In the genomic region with DNA sequence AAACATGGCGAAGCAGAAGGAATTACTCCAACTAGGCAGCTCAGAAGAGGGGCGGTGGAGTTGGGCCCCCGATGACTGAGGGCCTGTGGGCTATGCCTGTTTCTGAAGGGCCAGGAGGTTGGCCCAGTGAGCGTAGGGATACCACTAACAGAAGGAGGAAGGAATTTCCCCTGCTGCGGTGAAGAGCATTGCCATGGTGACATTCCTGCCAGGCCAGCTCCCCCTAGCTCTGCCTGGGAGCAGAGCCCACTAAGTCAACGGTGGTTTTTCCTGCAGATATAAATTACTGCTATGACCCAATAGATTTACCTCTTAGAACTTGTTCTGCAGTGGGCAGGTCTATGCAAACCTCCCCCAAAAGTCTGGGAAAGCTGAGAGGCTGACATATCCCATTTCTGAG, we compare ENCODE assay signal across 33 cellular contexts. TPM values are rescaled to one million over a fixed set of nuclear protein-coding genes. Genes with fewer than 3 reads are reported as not detected.
"Had no signal": no experiment of that assay in that cellular context is flagged by ENCODE, and none has a peak within 500 bp of the region (broad histone marks: within the 10 kb centered on the region; RNA-seq: fewer than 3 reads in every experiment).

No MANE protein-coding gene starts in this region.

- H3K36me3 ChIP-seq: adrenal gland, breast epithelium had no signal

- H3K4me3 ChIP-seq: adrenal gland, breast epithelium had no signal

- H3K27ac ChIP-seq: adrenal gland, KMS-11, RWPE1, VCaP had no signal

- H3K4me1 ChIP-seq: adrenal gland, breast epithelium had no signal

- ATAC-seq: activated CD4-positive, alpha-beta T cell treated with anti-CD3 and anti-CD28 coated beads for 36 hours; activated T-cell treated with anti-CD3 and anti-CD28 coated beads, Interleukin-2, amount 50 U/mL, for 72 hours; Panc1; T-helper 17 cell had no signal

- H3K36me3 Mint-ChIP-seq: activated naive CD8-positive, alpha-beta T cell treated with anti-CD3 and anti-CD28 coated beads, Interleukin-2, amount 10 ng/mL, durations not matched to agents 7 days and 5 days had no signal

- H3K9me3 ChIP-seq: adrenal gland had no signal

- H3K4me2 ChIP-seq: KMS-11 had no signal

- H3K27ac Mint-ChIP-seq: activated CD4-positive, alpha-beta memory T cell treated with anti-CD3 and anti-CD28 coated beads, Interleukin-2, amount 10 ng/mL, durations not matched to agents 7 days and 5 days; activated CD4-positive, alpha-beta T cell treated with anti-CD3 and anti-CD28 coated beads for 36 hours; activated naive CD8-positive, alpha-beta T cell treated with anti-CD3 and anti-CD28 coated beads, Interleukin-2, amount 10 ng/mL, durations not matched to agents 7 days and 5 days; activated T-cell treated with anti-CD3 and anti-CD28 coated beads, Interleukin-2, amount 50 U/mL, for 72 hours; activated T-helper 2 cell treated with anti-CD3 and anti-CD28 coated beads, Interferon-gamma antibody, Interleukin-2, Interleukin-4, amounts not matched to agents 10 μg/mL and 5 μg/mL and 100 μg/mL, durations not matched to agents 14 hours and 24 hours and 36 hours; T-helper 17 cell had no signal

- DNase-seq: activated CD4-positive, alpha-beta memory T cell treated with anti-CD3 and anti-CD28 coated beads, Interleukin-2, amount 10 ng/mL, durations not matched to agents 7 days and 5 days; activated CD4-positive, alpha-beta T cell treated with anti-CD3 and anti-CD28 coated beads for 36 hours; activated CD4-positive, alpha-beta T cell treated with anti-CD3 and anti-CD28 coated beads, Interleukin-2, amount 50 U/mL, for 1 hour; activated gamma-delta T cell treated with Interleukin-2 at 50 U/mL for 16 hours; activated naive CD4-positive, alpha-beta T cell treated with anti-CD3 and anti-CD28 coated beads, Interleukin-2, amount 50 U/mL, for 16 hours; activated naive CD8-positive, alpha-beta T cell treated with anti-CD3 and anti-CD28 coated beads, Interleukin-2, amount 10 ng/mL, durations not matched to agents 7 days and 5 days; activated T-cell treated with anti-CD3 and anti-CD28 coated beads for 4 hours; activated T-cell treated with anti-CD3 and anti-CD28 coated beads, Interleukin-2, amount 50 U/mL, for 72 hours; adrenal gland; caudate nucleus; IMR-90; MV-4-11; NCI-H1092 treated with DMSO at 0.1 percent for 48 hours; NCI-H1417 treated with DMSO at 0.1 percent for 48 hours; NCI-H1694; NCI-H2029; NCI-H345; NCI-H510A; NCI-H526 treated with DMSO at 0.1 percent for 48 hours; NK-92 treated with Interleukin-12 subunit alpha and Interleukin-12 subunit beta, amount 100 ng/mL, for 24 hours; OCI-M1; SHP77 treated with DMSO at 0.1 percent for 48 hours; T-helper 17 cell; T-helper 9 cell had no signal

- H3K4me1 Mint-ChIP-seq: activated CD4-positive, alpha-beta memory T cell treated with anti-CD3 and anti-CD28 coated beads, Interleukin-2, amount 10 ng/mL, durations not matched to agents 7 days and 5 days; activated CD4-positive, alpha-beta T cell treated with anti-CD3 and anti-CD28 coated beads for 36 hours; activated naive CD8-positive, alpha-beta T cell treated with anti-CD3 and anti-CD28 coated beads, Interleukin-2, amount 10 ng/mL, durations not matched to agents 7 days and 5 days had no signal

- H3K4me3 Mint-ChIP-seq: activated CD4-positive, alpha-beta memory T cell treated with anti-CD3 and anti-CD28 coated beads, Interleukin-2, amount 10 ng/mL, durations not matched to agents 7 days and 5 days; activated CD4-positive, alpha-beta T cell treated with anti-CD3 and anti-CD28 coated beads for 36 hours; activated naive CD8-positive, alpha-beta T cell treated with anti-CD3 and anti-CD28 coated beads, Interleukin-2, amount 10 ng/mL, durations not matched to agents 7 days and 5 days; activated T-cell treated with anti-CD3 and anti-CD28 coated beads, Interleukin-2, amount 50 U/mL, for 72 hours; T-helper 17 cell had no signal

- H3K27me3 Mint-ChIP-seq: activated CD4-positive, alpha-beta T cell treated with anti-CD3 and anti-CD28 coated beads for 36 hours; activated naive CD8-positive, alpha-beta T cell treated with anti-CD3 and anti-CD28 coated beads, Interleukin-2, amount 10 ng/mL, durations not matched to agents 7 days and 5 days had no signal

RNA-seq across cellular contexts. Expression of gene HMX1, which starts 28.9 kb away (rescaled TPM):
- total RNA-seq: activated CD4-positive, alpha-beta memory T cell treated with anti-CD3 and anti-CD28 coated beads, Interleukin-2, amount 10 ng/mL, durations not matched to agents 7 days and 5 days; activated CD4-positive, alpha-beta T cell treated with anti-CD3 and anti-CD28 coated beads for 36 hours; activated CD8-positive, alpha-beta memory T cell treated with anti-CD3 and anti-CD28 coated beads for 36 hours; activated naive CD8-positive, alpha-beta T cell treated with anti-CD3 and anti-CD28 coated beads, Interleukin-2, amount 10 ng/mL, durations not matched to agents 7 days and 5 days; activated T-cell treated with anti-CD3 and anti-CD28 coated beads, Interleukin-2, amount 50 U/mL, for 72 hours; activated T-helper 2 cell treated with anti-CD3 and anti-CD28 coated beads, Interferon-gamma antibody, Interleukin-2, Interleukin-4, amounts not matched to agents 10 μg/mL and 5 μg/mL and 100 μg/mL, durations not matched to agents 14 hours and 24 hours and 36 hours; adrenal gland; aorta; breast epithelium; IMR-90; MCF 10A; T-helper 17 cell had no signal
- polyA plus RNA-seq: adrenal gland, aorta, IMR-90 had no signal
